19 cellular contexts compared by ENCODE assay signal in the genomic region with DNA sequence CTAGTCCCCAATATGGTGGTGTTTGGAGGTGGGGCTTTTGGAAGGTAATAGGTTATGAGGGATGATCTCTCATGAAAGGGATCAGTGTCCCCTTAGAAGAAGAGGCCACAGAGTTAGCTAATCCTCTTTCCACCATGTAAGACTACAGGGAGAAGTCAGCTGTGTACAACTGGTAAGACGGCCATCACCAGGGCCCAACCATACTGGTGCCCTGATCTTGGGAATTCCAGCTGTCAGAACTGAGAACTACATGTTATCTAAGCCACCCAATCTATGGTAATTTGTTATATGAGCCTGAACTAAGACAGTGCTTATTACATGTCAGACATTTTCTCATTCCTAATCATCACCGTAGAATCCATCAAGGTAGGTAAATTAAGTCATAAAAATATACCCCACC.
"Had no signal": no experiment of that assay in that cellular context is flagged by ENCODE, and none has a peak within 500 bp of the region (broad histone marks: within the 10 kb centered on the region; RNA-seq: fewer than 3 reads in every experiment).

No MANE protein-coding gene starts in this region.

- H3K27me3 ChIP-seq: foreskin keratinocyte, pancreas, upper lobe of left lung, uterus had no signal

- DNase-seq: endodermal cell; erythroblast; foreskin keratinocyte; immature natural killer cell; left ventricle myocardium inferior; lower lobe of right lung; occipital lobe; pancreas; right cardiac atrium; small intestine; stimulated activated CD4-positive, alpha-beta T cell treated with anti-CD3 and anti-CD28 coated beads, Interleukin-12 subunit alpha, Interleukin-12 subunit beta, amount 100 ng/mL, for 4 hours; stimulated activated naive CD4-positive, alpha-beta T cell treated with Interleukin-2 at 50 U/mL for 16 hours; upper lobe of left lung; uterus had no signal

- H3K9me3 Mint-ChIP-seq: dendritic cell treated with granulocyte-macrophage colony-stimulating factor and Interleukin-4, amounts not matched to agents 40 ng/mL and 50 ng/mL, for 4 days; endodermal cell; immature natural killer cell; memory B cell; mesothelial cell of epicardium; natural killer cell treated with Interleukin-12 subunit alpha and Interleukin-12 subunit beta and Interleukin-15 and Interleukin-18, amount 100 ng/mL, for 72 hours had no signal

- H3K9me3 ChIP-seq: left ventricle myocardium inferior, lower lobe of right lung, pancreas, upper lobe of left lung, uterus had no signal

- H3K36me3 ChIP-seq: left ventricle myocardium inferior, lower lobe of right lung, pancreas, upper lobe of left lung, uterus had no signal

- H3K27ac Mint-ChIP-seq: dendritic cell treated with granulocyte-macrophage colony-stimulating factor and Interleukin-4, amounts not matched to agents 40 ng/mL and 50 ng/mL, for 4 days; endodermal cell; immature natural killer cell; memory B cell; mesothelial cell of epicardium; natural killer cell treated with Interleukin-12 subunit alpha and Interleukin-12 subunit beta and Interleukin-15 and Interleukin-18, amount 100 ng/mL, for 72 hours; progenitor cell of endocrine pancreas had no signal

- H3K4me1 Mint-ChIP-seq: endodermal cell, immature natural killer cell, memory B cell had no signal

- H3K36me3 Mint-ChIP-seq: immature natural killer cell; memory B cell; mesothelial cell of epicardium; natural killer cell treated with Interleukin-12 subunit alpha and Interleukin-12 subunit beta and Interleukin-15 and Interleukin-18, amount 100 ng/mL, for 72 hours had no signal

- H3K27ac ChIP-seq: foreskin keratinocyte, left ventricle myocardium inferior, lower lobe of right lung, pancreas, upper lobe of left lung, uterus had no signal

- H3K4me3 Mint-ChIP-seq: dendritic cell treated with granulocyte-macrophage colony-stimulating factor and Interleukin-4, amounts not matched to agents 40 ng/mL and 50 ng/mL, for 4 days; endodermal cell; immature natural killer cell; memory B cell; mesothelial cell of epicardium; natural killer cell treated with Interleukin-12 subunit alpha and Interleukin-12 subunit beta and Interleukin-15 and Interleukin-18, amount 100 ng/mL, for 72 hours had no signal

- H3K4me3 ChIP-seq: left ventricle myocardium inferior, lower lobe of right lung, pancreas, upper lobe of left lung, uterus had no signal

- H3K4me1 ChIP-seq: foreskin keratinocyte, left ventricle myocardium inferior, lower lobe of right lung, pancreas, upper lobe of left lung, uterus had no signal

- H3K27me3 Mint-ChIP-seq: dendritic cell treated with granulocyte-macrophage colony-stimulating factor and Interleukin-4, amounts not matched to agents 40 ng/mL and 50 ng/mL, for 4 days; memory B cell; natural killer cell treated with Interleukin-12 subunit alpha and Interleukin-12 subunit beta and Interleukin-15 and Interleukin-18, amount 100 ng/mL, for 72 hours; progenitor cell of endocrine pancreas had no signal

- ATAC-seq: foreskin keratinocyte; lower lobe of right lung; natural killer cell treated with Interleukin-12 subunit alpha and Interleukin-12 subunit beta and Interleukin-15 and Interleukin-18, amount 100 ng/mL, for 72 hours; pancreas; right cardiac atrium had no signal
